ENCODE assay signal across 26 cellular contexts in genomic region chr7:116571552-116571951, GRCh38. TPM values are rescaled to one million over a fixed set of nuclear protein-coding genes. Genes with fewer than 3 reads are reported as not detected.
A peak's percentile ranks its signal among the peaks of the same experiment; 100 is the strongest.
DNase-seq lines count a peak whose midpoint lies in the region; ATAC-seq, FAIRE-seq and TF ChIP-seq lines count a peak whose summit lies in the region.
"Had no signal": no experiment of that assay in that cellular context is flagged by ENCODE, and none has a peak within 500 bp of the region (broad histone marks: within the 10 kb centered on the region; RNA-seq: fewer than 3 reads in every experiment).

No MANE protein-coding gene starts in this region.

- H3K27ac ChIP-seq in A549: peak overlapping the region; percentile 76 to 79
- peak overlapping the region; percentile 71 for H3K27ac ChIP-seq in PC-3 (ENCODE audit: low read length)
- H3K27ac ChIP-seq in lung (ENCODE audit: low read depth in 1 of 2, low read length in 1 of 2): peak overlapping the region in 1 of 2 donors; percentile 9
- H3K27ac ChIP-seq: KMS-11, spleen, uterus had no signal

- H3K4me2 ChIP-seq in A549 (peak overlapping the region; percentile 77), PC-3 (ENCODE audit: low read length) (peak overlapping the region; percentile 68)
- H3K4me2 ChIP-seq: KMS-11 had no signal

- intact Hi-C loops in PC-3 (cut with micrococcal nuclease): loop anchor here (5.0 kb wide), 1 partner anchor 299 kb away; no protein-coding TSS in a partner anchor
- intact Hi-C loops in CD14-positive monocyte (cut with micrococcal nuclease): no loop called here

- no peak for TF ChIP-seq EP300 in A549 (IDR thresholded peaks at IDR 0.05)

- H3K9me3 ChIP-seq in A549 (no peaks in the 10 kb centered on the region), PC-3 (ENCODE audit: low read length) (no peaks in the 10 kb centered on the region), lung (ENCODE audit: control insufficient read depth in 2 of 2, insufficient read depth in 1 of 2, low read length in 1 of 2) (no peaks in the 10 kb centered on the region)
- H3K9me3 ChIP-seq: spleen, uterus had no signal

- TF ChIP-seq RAD21 in A549 (conservative IDR thresholded peaks at IDR 0.05 in 1 of 2, IDR thresholded peaks at IDR 0.05 in 1 of 2): no peak

- TF ChIP-seq POLR2A in A549 (IDR thresholded peaks at IDR 0.05; ENCODE audit: low read length): no peak

- peaks cover 78% of the 10 kb centered on the region for H3K4me1 ChIP-seq in A549
- peaks cover 63% of the 10 kb centered on the region for H3K4me1 ChIP-seq in PC-3 (ENCODE audit: insufficient read depth, low read length)
- peaks cover 0 to 9% of the 10 kb centered on the region in 2 donors for H3K4me1 ChIP-seq in lung (ENCODE audit: control insufficient read depth in 2 of 2, insufficient read depth in 2 of 2, low read length in 2 of 2)
- H3K4me1 ChIP-seq: uterus had no signal

- H3K9me2 ChIP-seq in PC-3 (replicated peaks; ENCODE audit: low read length): no peaks in the 10 kb centered on the region

- no peaks in the 10 kb centered on the region for H3K27me3 Mint-ChIP-seq in chondrocyte (ENCODE audit: low read depth)
- no peaks in the 10 kb centered on the region for H3K27me3 Mint-ChIP-seq in CD14-positive monocyte (ENCODE audit: low read depth in 3 of 3)
- H3K27me3 Mint-ChIP-seq in activated naive CD8-positive, alpha-beta T cell treated with anti-CD3 and anti-CD28 coated beads, Interleukin-2, amount 50 U/mL, for 24 hours: peaks cover 22% of the 10 kb centered on the region

- WGBS in A549 (ENCODE audit: missing lambda C conversion rate): 1% methylated on average over 2 of the region's 2 CpGs
- WGBS in lung, 2 donors: 43 to 48% methylated on average over 2 of the region's 2 CpGs

- H3K4me3 ChIP-seq in A549 (no peak overlapping the region), PC-3 (ENCODE audit: low read length) (no peak overlapping the region), lung (no peak overlapping the region)
- H3K4me3 ChIP-seq: spleen, uterus had no signal

- peak overlapping the region; percentile 23 for H3K9ac ChIP-seq in PC-3 (ENCODE audit: low read length)
- H3K9ac ChIP-seq: KMS-11 had no signal

- no peaks in the 10 kb centered on the region for H3K36me3 ChIP-seq in PC-3 (ENCODE audit: low read depth, low read length)
- no peaks in the 10 kb centered on the region for H3K36me3 ChIP-seq in lung (ENCODE audit: control insufficient read depth in 2 of 2, insufficient read depth in 2 of 2, low read length in 2 of 2)
- H3K36me3 ChIP-seq: spleen, uterus had no signal

- H3K27ac Mint-ChIP-seq in chondrocyte (ENCODE audit: unreplicated experiment) (peak overlapping the region; percentile 90), CD14-positive monocyte (no peak overlapping the region)
- H3K27ac Mint-ChIP-seq in activated naive CD8-positive, alpha-beta T cell treated with anti-CD3 and anti-CD28 coated beads, Interleukin-2, amount 50 U/mL, for 24 hours: no peak overlapping the region
- H3K27ac Mint-ChIP-seq: activated CD8-positive, alpha-beta T cell treated with anti-CD3 and anti-CD28 coated beads for 36 hours; CD8-positive, alpha-beta T cell; mesothelial cell of epicardium; T-helper 2 cell treated with Interferon-gamma antibody and Interleukin-4, amounts not matched to agents 5 μg/mL and 100 μg/mL, for 36 hours; WTC11 had no signal

- CTCF ChIA-PET in A549 (lab: Yijun Ruan, JAX) (interaction anchor here (1.0 to 3.0 kb wide), 8 partner anchors 10 to 391 kb away, joined by 3 to 10 read pairs (median 4); partner anchors contain the start of gene CAV1), PC-3 (lab: Charles Lee) (interaction anchor here (1.0 kb wide), 1 partner anchor 45 kb away, joined by 6 read pairs; no protein-coding TSS in a partner anchor)

- H3K36me3 Mint-ChIP-seq in chondrocyte (ENCODE audit: low read depth) (no peaks in the 10 kb centered on the region), CD14-positive monocyte (no peaks in the 10 kb centered on the region)
- no peaks in the 10 kb centered on the region for H3K36me3 Mint-ChIP-seq in activated naive CD8-positive, alpha-beta T cell treated with anti-CD3 and anti-CD28 coated beads, Interleukin-2, amount 50 U/mL, for 24 hours (ENCODE audit: low read depth)
- H3K36me3 Mint-ChIP-seq: CD8-positive, alpha-beta T cell; mesothelial cell of epicardium; WTC11 had no signal

- TF ChIP-seq CTCF in A549 (IDR thresholded peaks at IDR 0.05): no peak
- no peak for TF ChIP-seq CTCF in PC-3 (conservative IDR thresholded peaks at IDR 0.05; ENCODE audit: low read depth, low read length)
- TF ChIP-seq CTCF in chondrocyte (IDR thresholded peaks at IDR 0.05): no peak
- no peak for TF ChIP-seq CTCF in lung (IDR thresholded peaks at IDR 0.05; ENCODE audit: control extremely low read depth, extremely low read depth)
- TF ChIP-seq CTCF in CD14-positive monocyte (IDR thresholded peaks at IDR 0.05): no peak

- no peaks in the 10 kb centered on the region for H4K20me1 ChIP-seq in PC-3 (ENCODE audit: low read length)

- FAIRE-seq in A549 (lab: Jason Lieb, UNC): no peak
- FAIRE-seq: colon, islet of Langerhans had no signal

- BruUV-seq in PC-3 (replicated peaks; lab: Mats Ljungman, UMichigan): no TSS peak

- peak overlapping the region; percentile 16; the same call in 1 of the 2 replicates for H2AFZ ChIP-seq in PC-3 (ENCODE audit: low read length)

- H3F3A ChIP-seq in PC-3 (ENCODE audit: low read length, unreplicated experiment): peaks cover 6% of the 10 kb centered on the region

- peaks cover 65% of the 10 kb centered on the region for H3K4me1 Mint-ChIP-seq in chondrocyte (ENCODE audit: low read depth)
- H3K4me1 Mint-ChIP-seq in CD14-positive monocyte: peaks cover 10% of the 10 kb centered on the region
- H3K4me1 Mint-ChIP-seq in activated naive CD8-positive, alpha-beta T cell treated with anti-CD3 and anti-CD28 coated beads, Interleukin-2, amount 50 U/mL, for 24 hours: peaks cover 8% of the 10 kb centered on the region
- H3K4me1 Mint-ChIP-seq: WTC11 had no signal

- H3K4me3 Mint-ChIP-seq in chondrocyte (ENCODE audit: unreplicated experiment) (no peak overlapping the region), CD14-positive monocyte (no peak overlapping the region)
- H3K4me3 Mint-ChIP-seq in activated naive CD8-positive, alpha-beta T cell treated with anti-CD3 and anti-CD28 coated beads, Interleukin-2, amount 50 U/mL, for 24 hours: no peak overlapping the region
- H3K4me3 Mint-ChIP-seq: activated CD8-positive, alpha-beta T cell treated with anti-CD3 and anti-CD28 coated beads for 36 hours; CD8-positive, alpha-beta T cell; mesothelial cell of epicardium; T-helper 2 cell treated with Interferon-gamma antibody and Interleukin-4, amounts not matched to agents 5 μg/mL and 100 μg/mL, for 36 hours; WTC11 had no signal

- H3K9me3 Mint-ChIP-seq in chondrocyte (ENCODE audit: low read depth) (no peaks in the 10 kb centered on the region), CD14-positive monocyte (no peaks in the 10 kb centered on the region)
- H3K9me3 Mint-ChIP-seq in activated naive CD8-positive, alpha-beta T cell treated with anti-CD3 and anti-CD28 coated beads, Interleukin-2, amount 50 U/mL, for 24 hours: no peaks in the 10 kb centered on the region
- H3K9me3 Mint-ChIP-seq: activated CD8-positive, alpha-beta T cell treated with anti-CD3 and anti-CD28 coated beads for 36 hours; CD8-positive, alpha-beta T cell; mesothelial cell of epicardium; T-helper 2 cell treated with Interferon-gamma antibody and Interleukin-4, amounts not matched to agents 5 μg/mL and 100 μg/mL, for 36 hours; WTC11 had no signal

- ATAC-seq in A549 (peak in 1 of 2 experiments; percentile 7; a peak in 2 of 6 replicates), PC-3 (no peak; the same call in 1 of the 2 replicates), lung (ENCODE audit: insufficient read depth, low FRiP score) (peak; percentile 21), GM18907 (IDR thresholded peaks at IDR 0.05; ENCODE audit: unreplicated experiment) (no peak)
- no peak for ATAC-seq in activated naive CD8-positive, alpha-beta T cell treated with anti-CD3 and anti-CD28 coated beads, Interleukin-2, amount 50 U/mL, for 24 hours
- ATAC-seq: activated CD8-positive, alpha-beta T cell treated with anti-CD3 and anti-CD28 coated beads for 36 hours; CD8-positive, alpha-beta T cell; WTC11 had no signal

- POLR2A ChIA-PET in A549 (lab: Yijun Ruan, JAX): interaction anchor here (1.0 kb wide), 1 partner anchor 11 kb away, joined by 3 read pairs; no protein-coding TSS in a partner anchor
- POLR2A ChIA-PET in PC-3 (lab: Charles Lee; ENCODE audit: unreplicated experiment): no interaction called here

- H3K79me2 ChIP-seq in PC-3 (ENCODE audit: low read length): no peaks in the 10 kb centered on the region

- H3K27me3 ChIP-seq in PC-3 (ENCODE audit: low read length) (no peaks in the 10 kb centered on the region), lung (ENCODE audit: control insufficient read depth, insufficient read depth) (no peaks in the 10 kb centered on the region)
- H3K27me3 ChIP-seq: uterus had no signal

- DNase-seq in A549 (ENCODE audit: low read depth in 1 of 2, low spot score in 1 of 2) (peak in 1 of 2 experiments; percentile 39), PC-3 (peak; percentile 50), chondrocyte (ENCODE audit: low spot score) (no peak), lung (ENCODE audit: low spot score) (no peak), foreskin melanocyte (no peak), CD14-positive monocyte (ENCODE audit: low spot score) (no peak)
- DNase-seq in activated naive CD8-positive, alpha-beta T cell treated with anti-CD3 and anti-CD28 coated beads, Interleukin-2, amount 50 U/mL, for 24 hours: no peak
- DNase-seq: activated CD8-positive, alpha-beta T cell treated with anti-CD3 and anti-CD28 coated beads for 36 hours; activated naive CD4-positive, alpha-beta T cell treated with Interleukin-2 at 50 U/mL for 16 hours; activated T-cell treated with anti-CD3 and anti-CD28 coated beads, Interleukin-2, amount 50 U/mL, for 1 hour; CD8-positive, alpha-beta T cell; hippocampal formation; NCI-H1092; NCI-H2081; NCI-H69; spleen; stimulated activated CD4-positive, alpha-beta T cell treated with anti-CD3 and anti-CD28 coated beads, Interleukin-4, amount 100 ng/mL, for 4 hours; uterus had no signal

TF ChIP-seq in A549, 52 proteins besides CTCF, POLR2A, EP300 and RAD21 (continues in another document):
- no peak for TF ChIP-seq E2F6 (IDR thresholded peaks at IDR 0.05; ENCODE audit: borderline replicate concordance, low read depth)

RNA-seq across cellular contexts. Expression of gene CAV1, which starts 46.7 kb away (rescaled TPM):
- polyA plus RNA-seq in A549 (2011; rRNA removed) (365 and 529 TPM in 2 replicates), A549 (2017; fragmentation: RNase III; extraction: RNeasy Plus Mini Kit Qiagen cat#74134 plus additional on column Dnase treatment) (493 to 547 TPM (median 530 TPM) in 3 replicates), lung (100 to 1,000 TPM; 121 to 187 TPM), CD14-positive monocyte (not detected)
- 589 and 611 TPM in 2 replicates for polyA plus RNA-seq in A549 (2012; cell fraction: cytosol; rRNA removed)
- 290 and 502 TPM in 2 replicates for polyA plus RNA-seq in A549 (2012; cell fraction: nucleus; rRNA removed)
- 537 and 542 TPM in 2 replicates for polyA minus RNA-seq in A549 (2011; rRNA and poly(A)+ RNA removed)
- total RNA-seq in PC-3 (2014; rRNA removed) (284 and 296 TPM in 2 replicates), chondrocyte (230 to 297 TPM (median 296 TPM) in 3 replicates), lung (100 to 1,000 TPM; 460 to 616 TPM)
- total RNA-seq: CD8-positive, alpha-beta T cell had no signal
- polyA plus RNA-seq: neural cell had no signal
